Comparison of ENCODE assay signal across 18 cellular contexts in the genomic region with DNA sequence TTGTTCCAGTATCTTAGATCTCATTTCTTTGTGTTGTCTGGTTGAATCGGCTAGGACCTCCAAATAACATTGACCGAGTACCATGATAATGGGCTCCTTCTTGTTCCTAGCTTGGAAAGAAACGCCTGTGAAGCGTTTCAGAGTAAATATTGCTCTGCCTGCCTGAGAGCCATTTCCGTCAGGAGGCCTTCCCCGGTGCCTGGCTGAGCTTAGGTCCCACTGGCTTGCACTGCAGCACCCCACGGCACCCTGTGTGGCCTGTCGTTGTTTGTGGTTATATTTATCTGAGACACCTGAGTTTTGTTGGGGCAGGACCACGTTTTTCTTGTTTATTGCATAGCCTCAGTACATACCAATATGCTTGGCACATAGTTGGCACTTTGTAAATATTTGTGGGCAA. TPM values are rescaled to one million over a fixed set of nuclear protein-coding genes. Genes with fewer than 3 reads are reported as not detected.
A peak's percentile ranks its signal among the peaks of the same experiment; 100 is the strongest.
DNase-seq lines count a peak whose midpoint lies in the region; ATAC-seq and TF ChIP-seq lines count a peak whose summit lies in the region.
"Had no signal": no experiment of that assay in that cellular context is flagged by ENCODE, and none has a peak within 500 bp of the region (broad histone marks: within the 10 kb centered on the region; RNA-seq: fewer than 3 reads in every experiment).

No MANE protein-coding gene starts in this region.

- H3K36me3 ChIP-seq in muscle layer of duodenum (ENCODE audit: control insufficient read depth in 1 of 2, insufficient read depth in 2 of 2, low read length in 2 of 2) (no peaks in the 10 kb centered on the region), upper lobe of left lung (no peaks in the 10 kb centered on the region)

- no peak for TF ChIP-seq EP300 in upper lobe of left lung (IDR thresholded peaks at IDR 0.05)

- H3K4me3 ChIP-seq in muscle layer of duodenum (ENCODE audit: low read depth in 1 of 2, low read length in 2 of 2), result no peak overlapping the region
- no peak overlapping the region for H3K4me3 ChIP-seq in upper lobe of left lung
- H3K4me3 ChIP-seq: BLaER1 treated with 17β-estradiol and CSF1 and Interleukin-3, amounts not matched to agents 10 nM and 100 nM; K562 had no signal

- H3K36me3 Mint-ChIP-seq in natural killer cell, result no peaks in the 10 kb centered on the region

- H3K27ac ChIP-seq in muscle layer of duodenum (ENCODE audit: low read length), result peak overlapping the region; percentile 8
- H3K27ac ChIP-seq in upper lobe of left lung, result peak overlapping the region in 3 of 4 donors; percentile 4 to 74 (median 9)
- H3K27ac ChIP-seq: 22Rv1; BLaER1 treated with 17β-estradiol and CSF1 and Interleukin-3, amounts not matched to agents 10 nM and 100 nM had no signal

- no peaks in the 10 kb centered on the region for H3K27me3 Mint-ChIP-seq in natural killer cell (ENCODE audit: low read depth in 2 of 2)
- H3K27me3 Mint-ChIP-seq: activated CD4-positive, alpha-beta memory T cell treated with anti-CD3 and anti-CD28 coated beads, Interleukin-2, amount 10 ng/mL, durations not matched to agents 7 days and 5 days had no signal

- TF ChIP-seq POLR2A in upper lobe of left lung (IDR thresholded peaks at IDR 0.05), result no peak

- H3K9me3 ChIP-seq in muscle layer of duodenum (ENCODE audit: control insufficient read depth in 1 of 2, low read length in 2 of 2) (no peaks in the 10 kb centered on the region), upper lobe of left lung (no peaks in the 10 kb centered on the region)
- H3K9me3 ChIP-seq: BLaER1 treated with 17β-estradiol and CSF1 and Interleukin-3, amounts not matched to agents 10 nM and 100 nM; SK-N-SH had no signal

- ATAC-seq in upper lobe of left lung (ENCODE audit: low FRiP score in 2 of 2) (no peak), natural killer cell (no peak), left colon (no peak)
- ATAC-seq: HCT116, left ventricle myocardium superior had no signal

- H3K4me3 Mint-ChIP-seq in natural killer cell, result no peak overlapping the region
- H3K4me3 Mint-ChIP-seq: activated CD4-positive, alpha-beta memory T cell treated with anti-CD3 and anti-CD28 coated beads, Interleukin-2, amount 10 ng/mL, durations not matched to agents 7 days and 5 days had no signal

- H3K4me1 ChIP-seq in muscle layer of duodenum (ENCODE audit: control insufficient read depth in 1 of 2, insufficient read depth in 2 of 2, low read length in 2 of 2), result peaks cover 0 to 32% of the 10 kb centered on the region in 2 donors
- H3K4me1 ChIP-seq in upper lobe of left lung, result peaks cover 14 to 51% (median 31%) of the 10 kb centered on the region in 4 donors

- peak; percentile 32 for DNase-seq in DMS153 (lab: John Stamatoyannopoulos, UW)
- no peak for DNase-seq in DMS153 treated with DMSO at 0.1 percent for 48 hours (lab: John Stamatoyannopoulos, UW; ENCODE audit: unreplicated experiment)
- peak; percentile 44 for DNase-seq in astrocyte of the hippocampus (ENCODE audit: low read depth, low spot score)
- no peak for DNase-seq in upper lobe of left lung
- DNase-seq in natural killer cell, result no peak
- DNase-seq in left colon, result no peak
- no peak for DNase-seq in islet precursor cell
- DNase-seq: activated CD4-positive, alpha-beta memory T cell treated with anti-CD3 and anti-CD28 coated beads, Interleukin-2, amount 10 ng/mL, durations not matched to agents 7 days and 5 days; left ventricle myocardium superior; NCI-H1105; OCI-M1; SK-N-SH; stimulated activated CD4-positive, alpha-beta T cell treated with anti-CD3 and anti-CD28 coated beads, Interleukin-4, amount 100 ng/mL, for 1 hour had no signal

- H3K27me3 ChIP-seq in muscle layer of duodenum (ENCODE audit: low read depth, low read length) (no peaks in the 10 kb centered on the region), upper lobe of left lung (no peaks in the 10 kb centered on the region)
- H3K27me3 ChIP-seq: BLaER1 treated with 17β-estradiol and CSF1 and Interleukin-3, amounts not matched to agents 10 nM and 100 nM had no signal

- TF ChIP-seq CTCF in upper lobe of left lung (IDR thresholded peaks at IDR 0.05) (no peak), natural killer cell (IDR thresholded peaks at IDR 0.05) (no peak)

- H3K27ac Mint-ChIP-seq in natural killer cell, result peak overlapping the region in 1 of 2 donors; percentile 48
- H3K27ac Mint-ChIP-seq: activated CD4-positive, alpha-beta memory T cell treated with anti-CD3 and anti-CD28 coated beads, Interleukin-2, amount 10 ng/mL, durations not matched to agents 7 days and 5 days had no signal

- 38 to 40% methylated on average over 9 of the region's 9 CpGs for WGBS in upper lobe of left lung, 2 donors

- H3K4me1 Mint-ChIP-seq in natural killer cell, result peaks cover 32 to 55% of the 10 kb centered on the region in 2 donors

- intact Hi-C loops in natural killer cell (cut with micrococcal nuclease), result no loop called here
- intact Hi-C loops in left colon (cut with DNase I, micrococcal nuclease), result loop anchor here in 1 of 2 donors (10.0 kb wide), 1 partner anchor 55 kb away; no protein-coding TSS in a partner anchor

- no peaks in the 10 kb centered on the region for H3K9me3 Mint-ChIP-seq in natural killer cell
- H3K9me3 Mint-ChIP-seq: activated CD4-positive, alpha-beta memory T cell treated with anti-CD3 and anti-CD28 coated beads, Interleukin-2, amount 10 ng/mL, durations not matched to agents 7 days and 5 days had no signal

RNA-seq across cellular contexts. Expression of a gene that starts 17.8 kb away (rescaled TPM):
- total RNA-seq in upper lobe of left lung, result 10 to 100 TPM; 25.1 to 40.7 (median 34.1) TPM
- 10 to 100 TPM; 51.6 to 59.7 (median 55.3) TPM for total RNA-seq in natural killer cell
- 10 to 100 TPM; 19.9 to 28.3 TPM for total RNA-seq in left colon

Comparison
In these comparisons a context has a peak if more than half of its experiments do, and no peak if none do; other contexts are left out.
1. DNase-seq: peak in DMS153 (single experiment) and astrocyte of the hippocampus (single experiment); none in DMS153 treated with DMSO at 0.1 percent for 48 hours (single experiment), upper lobe of left lung (0 of 2), natural killer cell (single experiment), left colon (0 of 2) and islet precursor cell (single experiment).